In genomic region chr7:119028736-119029135, GRCh38 we compare ENCODE assay signal across 27 cellular contexts.
DNase-seq lines count a peak whose midpoint lies in the region; ATAC-seq and TF ChIP-seq lines count a peak whose summit lies in the region.
"Had no signal": no experiment of that assay in that cellular context is flagged by ENCODE, and none has a peak within 500 bp of the region (broad histone marks: within the 10 kb centered on the region; RNA-seq: fewer than 3 reads in every experiment).

No MANE protein-coding gene starts in this region.

- intact Hi-C loops in PC-3 (cut with micrococcal nuclease): no loop called here

- CTCF ChIA-PET in PC-3 (lab: Charles Lee): no interaction called here

- H3K4me2 ChIP-seq in PC-3 (ENCODE audit: low read length): no peak overlapping the region
- H3K4me2 ChIP-seq: A549; BLaER1; BLaER1 treated with 17β-estradiol and CSF1 and Interleukin-3, amounts not matched to agents 10 nM and 100 nM had no signal

- no peak overlapping the region for H3K27ac ChIP-seq in PC-3 (ENCODE audit: low read length)
- H3K27ac ChIP-seq: 22Rv1; A549; BLaER1; BLaER1 treated with 17β-estradiol and CSF1 and Interleukin-3, amounts not matched to agents 10 nM and 100 nM; C4-2B had no signal

- no peak overlapping the region for H3K9ac ChIP-seq in PC-3 (ENCODE audit: low read length)
- H3K9ac ChIP-seq: BLaER1; BLaER1 treated with 17β-estradiol and CSF1 and Interleukin-3, amounts not matched to agents 10 nM and 100 nM had no signal

- no peak for TF ChIP-seq CTCF in PC-3 (conservative IDR thresholded peaks at IDR 0.05; ENCODE audit: low read depth, low read length)

- no peaks in the 10 kb centered on the region for H3K9me2 ChIP-seq in PC-3 (replicated peaks; ENCODE audit: low read length)

- no peak overlapping the region for H2AFZ ChIP-seq in PC-3 (ENCODE audit: low read length)

- H3K4me3 ChIP-seq in PC-3 (ENCODE audit: low read length): no peak overlapping the region
- H3K4me3 ChIP-seq: A549; BLaER1; BLaER1 treated with 17β-estradiol and CSF1 and Interleukin-3, amounts not matched to agents 10 nM and 100 nM had no signal

- H3K79me2 ChIP-seq in PC-3 (ENCODE audit: low read length): no peaks in the 10 kb centered on the region

- H3K4me1 ChIP-seq in PC-3 (ENCODE audit: insufficient read depth, low read length): no peaks in the 10 kb centered on the region
- H3K4me1 ChIP-seq: A549; BE2C; BLaER1; BLaER1 treated with 17β-estradiol and CSF1 and Interleukin-3, amounts not matched to agents 10 nM and 100 nM; Caco-2 had no signal

- DNase-seq in PC-3 (peak; percentile 3), NCI-H1436 (lab: John Stamatoyannopoulos, UW) (no peak)
- DNase-seq: 8988T; ACHN; AML-193; BE2C; C1 segment of cervical spinal cord; Caco-2; Calu3; CD4-positive, alpha-beta memory T cell; CD4-positive, alpha-beta T cell; CD4-positive, CD25-positive, alpha-beta regulatory T cell; CD8-positive, alpha-beta memory T cell; CD8-positive, alpha-beta T cell; COR-L47; DMS 273 treated with DMSO at 0.1 percent for 48 hours; DMS153; DMS53; DMS79; DMS79 treated with DMSO at 0.1 percent for 48 hours; DND-41; EL had no signal

- POLR2A ChIA-PET in PC-3 (lab: Charles Lee; ENCODE audit: unreplicated experiment): no interaction called here

- no TSS peak for BruUV-seq in PC-3 (replicated peaks; lab: Mats Ljungman, UMichigan)

- no peaks in the 10 kb centered on the region for H3F3A ChIP-seq in PC-3 (ENCODE audit: low read length, unreplicated experiment)

- H3K27me3 ChIP-seq in PC-3 (ENCODE audit: low read length): no peaks in the 10 kb centered on the region
- H3K27me3 ChIP-seq: BE2C; BLaER1; BLaER1 treated with 17β-estradiol and CSF1 and Interleukin-3, amounts not matched to agents 10 nM and 100 nM had no signal

- no peaks in the 10 kb centered on the region for H3K9me3 ChIP-seq in PC-3 (ENCODE audit: low read length)
- H3K9me3 ChIP-seq: A549, BE2C, BLaER1, Caco-2 had no signal

- no peaks in the 10 kb centered on the region for H4K20me1 ChIP-seq in PC-3 (ENCODE audit: low read length)
- H4K20me1 ChIP-seq: BLaER1; BLaER1 treated with 17β-estradiol and CSF1 and Interleukin-3, amounts not matched to agents 10 nM and 100 nM had no signal

- H3K36me3 ChIP-seq in PC-3 (ENCODE audit: low read depth, low read length): no peaks in the 10 kb centered on the region
- H3K36me3 ChIP-seq: BE2C; BLaER1; BLaER1 treated with 17β-estradiol and CSF1 and Interleukin-3, amounts not matched to agents 10 nM and 100 nM had no signal

- ATAC-seq in PC-3: peak; percentile 97
- ATAC-seq: A549; CD8-positive, alpha-beta T cell had no signal
